In genomic region chr14:20760950-20761349, GRCh38 we compare ENCODE assay signal across 25 cellular contexts. TPM values are rescaled to one million over a fixed set of nuclear protein-coding genes. Genes with fewer than 3 reads are reported as not detected.
DNase-seq lines count a peak whose midpoint lies in the region; ATAC-seq, FAIRE-seq and TF ChIP-seq lines count a peak whose summit lies in the region.
"Had no signal": no experiment of that assay in that cellular context is flagged by ENCODE, and none has a peak within 500 bp of the region (broad histone marks: within the 10 kb centered on the region; RNA-seq: fewer than 3 reads in every experiment).

No MANE protein-coding gene starts in this region.

- H3K4me3 Mint-ChIP-seq in stimulated activated memory B cell treated with anti-CD40 and anti-IgM and Interleukin-4, amounts not matched to agents 10 μg/mL and 1 μg/mL and 100 μg/mL, for 72 hours: no peak overlapping the region
- H3K4me3 Mint-ChIP-seq: CD4-positive, CD25-positive, alpha-beta regulatory T cell; H9; memory B cell; stimulated activated naive CD8-positive, alpha-beta T cell treated with anti-CD3 and anti-CD28 coated beads, Interleukin-15, Interleukin-2, amounts not matched to agents 100 ng/mL and 50 ng/mL, for 24 hours; T-cell had no signal

- no peaks in the 10 kb centered on the region for H3K9me3 Mint-ChIP-seq in stimulated activated memory B cell treated with anti-CD40 and anti-IgM and Interleukin-4, amounts not matched to agents 10 μg/mL and 1 μg/mL and 100 μg/mL, for 72 hours
- H3K9me3 Mint-ChIP-seq: CD4-positive, CD25-positive, alpha-beta regulatory T cell; H9; memory B cell; naive B cell; stimulated activated naive CD8-positive, alpha-beta T cell treated with anti-CD3 and anti-CD28 coated beads, Interleukin-15, Interleukin-2, amounts not matched to agents 100 ng/mL and 50 ng/mL, for 24 hours; T-cell had no signal

- H4K20me1 ChIP-seq in mammary epithelial cell (ENCODE audit: insufficient read depth, low read length): no peaks in the 10 kb centered on the region

- H3K36me3 Mint-ChIP-seq in stimulated activated memory B cell treated with anti-CD40 and anti-IgM and Interleukin-4, amounts not matched to agents 10 μg/mL and 1 μg/mL and 100 μg/mL, for 72 hours: no peaks in the 10 kb centered on the region
- H3K36me3 Mint-ChIP-seq: CD4-positive, CD25-positive, alpha-beta regulatory T cell; memory B cell; naive B cell; T-cell had no signal

- no peaks in the 10 kb centered on the region for H3K27me3 ChIP-seq in mammary epithelial cell (ENCODE audit: insufficient read depth, low read length)
- H3K27me3 ChIP-seq: cardiac muscle cell, tibial artery had no signal

- peaks cover 3% of the 10 kb centered on the region for H3K9me3 ChIP-seq in mammary epithelial cell (replicated peaks; ENCODE audit: insufficient read depth, low read length)
- H3K9me3 ChIP-seq: tibial artery had no signal

- no peak overlapping the region for H3K27ac Mint-ChIP-seq in stimulated activated memory B cell treated with anti-CD40 and anti-IgM and Interleukin-4, amounts not matched to agents 10 μg/mL and 1 μg/mL and 100 μg/mL, for 72 hours
- H3K27ac Mint-ChIP-seq: CD4-positive, CD25-positive, alpha-beta regulatory T cell; memory B cell; stimulated activated naive CD8-positive, alpha-beta T cell treated with anti-CD3 and anti-CD28 coated beads, Interleukin-15, Interleukin-2, amounts not matched to agents 100 ng/mL and 50 ng/mL, for 24 hours; T-cell had no signal

- ATAC-seq in stimulated activated memory B cell treated with anti-CD40 and anti-IgM and Interleukin-4, amounts not matched to agents 10 μg/mL and 1 μg/mL and 100 μg/mL, for 72 hours: peak; percentile 64
- no peak for ATAC-seq in GM18502 (IDR thresholded peaks at IDR 0.05; ENCODE audit: poor library complexity, unreplicated experiment)
- ATAC-seq: left cardiac atrium, T-cell had no signal

- H3K27ac ChIP-seq in mammary epithelial cell (ENCODE audit: insufficient read depth, low read depth, low read length): no peak overlapping the region
- H3K27ac ChIP-seq: cardiac muscle cell, tibial artery had no signal

- H3K36me3 ChIP-seq in mammary epithelial cell (ENCODE audit: insufficient read depth, low read length): no peaks in the 10 kb centered on the region
- H3K36me3 ChIP-seq: cardiac muscle cell, tibial artery had no signal

- H3K4me2 ChIP-seq in mammary epithelial cell (ENCODE audit: insufficient read depth, low read depth, low read length): no peak overlapping the region
- H3K4me2 ChIP-seq: smooth muscle cell had no signal

- intact Hi-C loops in mammary epithelial cell (cut with micrococcal nuclease): no loop called here

- peak; percentile 16 for DNase-seq in HPDE6-E6E7 (ENCODE audit: extremely low spot score)
- DNase-seq in mammary epithelial cell: peak; percentile 61
- no peak for DNase-seq in RCC 7860 (ENCODE audit: low spot score)
- DNase-seq: activated T-cell treated with anti-CD3 and anti-CD28 coated beads, Interleukin-2, amount 50 U/mL, for 1 hour; amygdala; CD4-positive, CD25-positive, alpha-beta regulatory T cell; DMS 273 treated with DMSO at 0.1 percent for 48 hours; H9; KBM-7; left cardiac atrium; naive B cell; NCI-H1436 treated with DMSO at 0.1 percent for 48 hours; NCI-H774; occipital lobe; stimulated activated CD4-positive, alpha-beta T cell treated with anti-CD3 and anti-CD28 coated beads, Interleukin-2, amount 100 ng/mL, for 48 hours; T-cell; tibial artery had no signal

- BruUV-seq in mammary epithelial cell (replicated peaks; lab: Mats Ljungman, UMichigan): no TSS peak

- FAIRE-seq in RCC 7860 (lab: Jason Lieb, UNC): no peak
- FAIRE-seq: TTC549 had no signal

- no peaks in the 10 kb centered on the region for H3K27me3 Mint-ChIP-seq in stimulated activated memory B cell treated with anti-CD40 and anti-IgM and Interleukin-4, amounts not matched to agents 10 μg/mL and 1 μg/mL and 100 μg/mL, for 72 hours
- H3K27me3 Mint-ChIP-seq: memory B cell; stimulated activated naive CD8-positive, alpha-beta T cell treated with anti-CD3 and anti-CD28 coated beads, Interleukin-15, Interleukin-2, amounts not matched to agents 100 ng/mL and 50 ng/mL, for 24 hours had no signal

- no peaks in the 10 kb centered on the region for H3K4me1 ChIP-seq in mammary epithelial cell (ENCODE audit: insufficient read depth, low read length)
- H3K4me1 ChIP-seq: tibial artery had no signal

- no peak overlapping the region for H3K9ac ChIP-seq in mammary epithelial cell (ENCODE audit: insufficient read depth, low read length)

- in situ Hi-C loops in mammary epithelial cell (cut with MboI; ENCODE audit: low sequenced_read_pairs in 2 of 2): no loop called here

- dilution Hi-C loops in mammary epithelial cell (cut with HindIII; ENCODE audit: low sequenced_read_pairs): no loop called here

- H2AFZ ChIP-seq in mammary epithelial cell (ENCODE audit: low read depth, low read length): no peak overlapping the region

- no peak overlapping the region for H3K4me3 ChIP-seq in mammary epithelial cell (replicated peaks in 1 of 3; ENCODE audit: insufficient read depth in 1 of 3, low read depth in 2 of 3, low read length in 3 of 3)
- H3K4me3 ChIP-seq: cardiac muscle cell, smooth muscle cell, tibial artery had no signal

- no peaks in the 10 kb centered on the region for H3K79me2 ChIP-seq in mammary epithelial cell (ENCODE audit: insufficient read depth, low read length)

- H3K4me1 Mint-ChIP-seq in stimulated activated memory B cell treated with anti-CD40 and anti-IgM and Interleukin-4, amounts not matched to agents 10 μg/mL and 1 μg/mL and 100 μg/mL, for 72 hours: peaks cover 29% of the 10 kb centered on the region
- H3K4me1 Mint-ChIP-seq: CD4-positive, CD25-positive, alpha-beta regulatory T cell; T-cell had no signal

- CTCF ChIA-PET in mammary epithelial cell (lab: Charles Lee; ENCODE audit: low non-redundant PET): no interaction called here

- TF ChIP-seq CTCF in mammary epithelial cell (conservative IDR thresholded peaks at IDR 0.05 in 1 of 2, IDR thresholded peaks at IDR 0.05 in 1 of 2; ENCODE audit: extremely low read depth in 1 of 2, insufficient read depth in 1 of 2, low read depth in 1 of 2, low read length in 2 of 2): no peak

RNA-seq across cellular contexts. Expression of gene EDDM3B, which starts 7.3 kb away (rescaled TPM):
- total RNA-seq in mammary epithelial cell: not detected
- polyA plus RNA-seq in mammary epithelial cell: not detected
- polyA minus RNA-seq in mammary epithelial cell: not detected
- total RNA-seq: cardiac muscle cell; CD4-positive, CD25-positive, alpha-beta regulatory T cell; H9; left cardiac atrium; occipital lobe; OCI-LY7; smooth muscle cell; T-cell had no signal
- polyA plus RNA-seq: CD4-positive, CD25-positive, alpha-beta regulatory T cell; smooth muscle cell had no signal

RNA-seq across cellular contexts. Expression of gene EDDM3A, which starts 15.3 kb away (rescaled TPM):
- not detected for total RNA-seq in mammary epithelial cell
- not detected for polyA plus RNA-seq in mammary epithelial cell
- polyA minus RNA-seq in mammary epithelial cell: not detected
- total RNA-seq: cardiac muscle cell; CD4-positive, CD25-positive, alpha-beta regulatory T cell; H9; left cardiac atrium; occipital lobe; OCI-LY7; smooth muscle cell; T-cell had no signal
- polyA plus RNA-seq: CD4-positive, CD25-positive, alpha-beta regulatory T cell; smooth muscle cell had no signal

RNA-seq across cellular contexts. Expression of gene RNASE6, which starts 20.1 kb away (rescaled TPM):
- total RNA-seq in mammary epithelial cell: not detected
- not detected for polyA plus RNA-seq in mammary epithelial cell
- polyA minus RNA-seq in mammary epithelial cell: not detected
- total RNA-seq: cardiac muscle cell, H9 had no signal
- polyA plus RNA-seq: smooth muscle cell had no signal

RNA-seq across cellular contexts. Expression of gene RNASE1, which starts 41.7 kb away (rescaled TPM):
- not detected for total RNA-seq in mammary epithelial cell
- polyA plus RNA-seq in mammary epithelial cell: not detected
- polyA minus RNA-seq in mammary epithelial cell: not detected
- total RNA-seq: CD4-positive, CD25-positive, alpha-beta regulatory T cell; OCI-LY7 had no signal
- polyA plus RNA-seq: CD4-positive, CD25-positive, alpha-beta regulatory T cell had no signal
